In the genomic region with DNA sequence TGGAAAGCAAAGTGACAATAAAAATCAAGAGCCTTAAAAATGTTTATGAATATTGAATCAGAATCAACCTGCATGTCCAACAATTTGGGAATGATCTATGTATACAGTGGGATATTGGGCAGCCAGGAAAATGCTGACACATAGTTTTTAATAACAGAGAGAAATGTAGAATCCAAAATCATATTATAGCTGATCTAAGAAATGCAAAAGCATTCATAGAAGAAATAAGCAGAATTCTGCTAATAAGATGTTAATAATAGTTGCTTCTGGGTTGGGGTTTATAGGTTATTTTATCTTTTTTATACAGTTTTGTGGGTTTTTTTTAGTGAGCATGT, we compare ENCODE assay signal across 17 cellular contexts.
"Had no signal": no experiment of that assay in that cellular context is flagged by ENCODE, and none has a peak within 500 bp of the region (broad histone marks: within the 10 kb centered on the region; RNA-seq: fewer than 3 reads in every experiment).

No MANE protein-coding gene starts in this region.

- H3K4me1 ChIP-seq: colonic mucosa, testis had no signal

- H3K4me3 Mint-ChIP-seq: activated B cell treated with CpG ODN at 0.5 μM for 24 hours; activated T-cell treated with anti-CD3 and anti-CD28 coated beads, Interleukin-2, amount 50 U/mL, for 72 hours; memory B cell; natural killer cell treated with Interleukin-12 subunit alpha and Interleukin-12 subunit beta and Interleukin-15 and Interleukin-18, amount 100 ng/mL, for 72 hours; T-cell had no signal

- H3K36me3 Mint-ChIP-seq: activated naive CD4-positive, alpha-beta T cell treated with anti-CD3 and anti-CD28 coated beads, Interleukin-2, amount 50 U/mL, for 72 hours; memory B cell; natural killer cell treated with Interleukin-12 subunit alpha and Interleukin-12 subunit beta and Interleukin-15 and Interleukin-18, amount 100 ng/mL, for 72 hours; T-cell had no signal

- DNase-seq: activated B cell treated with CpG ODN at 0.5 μM for 24 hours; cerebellar nuclear complex; effector memory CD4-positive, alpha-beta T cell; glutamatergic neuron; small intestine; stimulated activated naive CD4-positive, alpha-beta T cell had no signal

- H3K36me3 ChIP-seq: colonic mucosa, gastrocnemius medialis, transverse colon had no signal

- H3K4me3 ChIP-seq: colonic mucosa, dorsolateral prefrontal cortex, gastrocnemius medialis, testis, transverse colon had no signal

- FAIRE-seq: bronchial epithelial cell, small intestine had no signal

- H3K27ac Mint-ChIP-seq: activated naive CD4-positive, alpha-beta T cell treated with anti-CD3 and anti-CD28 coated beads, Interleukin-2, amount 50 U/mL, for 72 hours; activated T-cell treated with anti-CD3 and anti-CD28 coated beads, Interleukin-2, amount 50 U/mL, for 72 hours; natural killer cell treated with Interleukin-12 subunit alpha and Interleukin-12 subunit beta and Interleukin-15 and Interleukin-18, amount 100 ng/mL, for 72 hours; T-cell had no signal

- H3K9me3 ChIP-seq: colonic mucosa, gastrocnemius medialis, testis, transverse colon had no signal

- H3K27ac ChIP-seq: colonic mucosa, testis, transverse colon had no signal

- H3K27me3 ChIP-seq: colonic mucosa, dorsolateral prefrontal cortex, gastrocnemius medialis, testis, transverse colon had no signal

- H3K27me3 Mint-ChIP-seq: activated B cell treated with CpG ODN at 0.5 μM for 24 hours; memory B cell; natural killer cell treated with Interleukin-12 subunit alpha and Interleukin-12 subunit beta and Interleukin-15 and Interleukin-18, amount 100 ng/mL, for 72 hours; T-cell had no signal

- H3K9me3 Mint-ChIP-seq: activated B cell treated with CpG ODN at 0.5 μM for 24 hours; activated naive CD4-positive, alpha-beta T cell treated with anti-CD3 and anti-CD28 coated beads, Interleukin-2, amount 50 U/mL, for 72 hours; activated T-cell treated with anti-CD3 and anti-CD28 coated beads, Interleukin-2, amount 50 U/mL, for 72 hours; memory B cell; natural killer cell treated with Interleukin-12 subunit alpha and Interleukin-12 subunit beta and Interleukin-15 and Interleukin-18, amount 100 ng/mL, for 72 hours; T-cell had no signal
